Comparison of ENCODE assay signal across 1 cellular context in the genomic region with DNA sequence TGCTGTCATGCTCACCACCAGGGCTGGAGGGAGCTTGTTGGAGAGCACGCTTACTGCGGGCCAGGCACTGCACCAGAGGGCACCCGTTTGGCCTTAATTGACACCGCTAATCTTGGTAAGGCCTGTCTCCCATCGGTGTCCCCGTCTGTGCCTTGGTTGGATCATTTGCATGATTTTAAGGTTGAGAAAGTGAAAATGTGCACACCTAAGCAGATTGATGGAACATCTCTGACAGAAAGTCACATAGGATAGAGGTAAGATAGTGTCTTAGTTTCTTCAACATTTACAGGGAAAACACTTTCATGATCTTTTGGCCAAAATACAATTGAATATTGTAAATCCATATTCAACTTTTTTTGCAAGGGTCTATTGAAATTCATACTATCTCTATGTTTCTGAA.
TF ChIP-seq lines count a peak whose summit lies in the region.

No MANE protein-coding gene starts in this region.

TF ChIP-seq in WTC11, 78 proteins besides CTCF, POLR2A, EP300 and RAD21 (continued from another document):
- TF ChIP-seq TP53 (CRISPR knock-in tag; IDR thresholded peaks at IDR 0.05), result no peak
- TF ChIP-seq FOXK1 (CRISPR knock-in tag; IDR thresholded peaks at IDR 0.05), result no peak
- no peak for TF ChIP-seq ATF6 (CRISPR knock-in tag; IDR thresholded peaks at IDR 0.05)
- TF ChIP-seq ATF1 (CRISPR knock-in tag; IDR thresholded peaks at IDR 0.05), result no peak
- TF ChIP-seq, protein P1, sequence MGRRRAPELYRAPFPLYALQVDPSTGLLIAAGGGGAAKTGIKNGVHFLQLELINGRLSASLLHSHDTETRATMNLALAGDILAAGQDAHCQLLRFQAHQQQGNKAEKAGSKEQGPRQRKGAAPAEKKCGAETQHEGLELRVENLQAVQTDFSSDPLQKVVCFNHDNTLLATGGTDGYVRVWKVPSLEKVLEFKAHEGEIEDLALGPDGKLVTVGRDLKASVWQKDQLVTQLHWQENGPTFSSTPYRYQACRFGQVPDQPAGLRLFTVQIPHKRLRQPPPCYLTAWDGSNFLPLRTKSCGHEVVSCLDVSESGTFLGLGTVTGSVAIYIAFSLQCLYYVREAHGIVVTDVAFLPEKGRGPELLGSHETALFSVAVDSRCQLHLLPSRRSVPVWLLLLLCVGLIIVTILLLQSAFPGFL (CRISPR knock-in tag; IDR thresholded peaks at IDR 0.05; ENCODE audit: borderline replicate concordance), result no peak
- no peak for TF ChIP-seq ARID4B (CRISPR knock-in tag; IDR thresholded peaks at IDR 0.05; ENCODE audit: borderline replicate concordance)
- no peak for TF ChIP-seq NR3C1 (CRISPR knock-in tag; conservative IDR thresholded peaks at IDR 0.05; ENCODE audit: low read depth)
- TF ChIP-seq CREM (CRISPR knock-in tag; IDR thresholded peaks at IDR 0.05), result no peak
- no peak for TF ChIP-seq GRHL2 (CRISPR knock-in tag; IDR thresholded peaks at IDR 0.05; ENCODE audit: insufficient replicate concordance, severe bottlenecking)
- TF ChIP-seq, protein P2, sequence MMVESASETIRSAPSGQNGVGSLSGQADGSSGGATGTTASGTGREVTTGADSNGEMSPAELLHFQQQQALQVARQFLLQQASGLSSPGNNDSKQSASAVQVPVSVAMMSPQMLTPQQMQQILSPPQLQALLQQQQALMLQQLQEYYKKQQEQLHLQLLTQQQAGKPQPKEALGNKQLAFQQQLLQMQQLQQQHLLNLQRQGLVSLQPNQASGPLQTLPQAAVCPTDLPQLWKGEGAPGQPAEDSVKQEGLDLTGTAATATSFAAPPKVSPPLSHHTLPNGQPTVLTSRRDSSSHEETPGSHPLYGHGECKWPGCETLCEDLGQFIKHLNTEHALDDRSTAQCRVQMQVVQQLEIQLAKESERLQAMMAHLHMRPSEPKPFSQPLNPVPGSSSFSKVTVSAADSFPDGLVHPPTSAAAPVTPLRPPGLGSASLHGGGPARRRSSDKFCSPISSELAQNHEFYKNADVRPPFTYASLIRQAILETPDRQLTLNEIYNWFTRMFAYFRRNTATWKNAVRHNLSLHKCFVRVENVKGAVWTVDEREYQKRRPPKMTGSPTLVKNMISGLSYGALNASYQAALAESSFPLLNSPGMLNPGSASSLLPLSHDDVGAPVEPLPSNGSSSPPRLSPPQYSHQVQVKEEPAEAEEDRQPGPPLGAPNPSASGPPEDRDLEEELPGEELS (CRISPR knock-in tag; IDR thresholded peaks at IDR 0.05), result no peak
